1 cellular context compared by ENCODE assay signal in genomic region chr3:100761211-100761921, GRCh38.
A peak's percentile ranks its signal among the peaks of the same experiment; 100 is the strongest.
TF ChIP-seq lines count a peak whose summit lies in the region.

No MANE protein-coding gene starts in this region.

TF ChIP-seq in HepG2, 621 proteins besides CTCF, POLR2A, EP300 and RAD21 (continued from another document):
- TF ChIP-seq ZNF770 (CRISPR knock-in tag; IDR thresholded peaks at IDR 0.05), result no peak
- TF ChIP-seq STAG1 (CRISPR knock-in tag; IDR thresholded peaks at IDR 0.05), result peak; percentile 47
- no peak for TF ChIP-seq ZNF546 (CRISPR knock-in tag; conservative IDR thresholded peaks at IDR 0.05)
- TF ChIP-seq TCF7L2 (IDR thresholded peaks at IDR 0.05; ENCODE audit: low read depth, low read length), result no peak
- TF ChIP-seq NFAT5 (CRISPR knock-in tag; IDR thresholded peaks at IDR 0.05), result no peak
- no peak for TF ChIP-seq HNRNPL (IDR thresholded peaks at IDR 0.05; ENCODE audit: low read depth, low read length)
- TF ChIP-seq HDAC6 (IDR thresholded peaks at IDR 0.05; ENCODE audit: low read depth, low read length), result no peak
TF ChIP-seq in HepG2: peak in this region for 1.
